Comparison of ENCODE assay signal across 1 cellular context in genomic region chr14:100022772-100023451, GRCh38.
TF ChIP-seq lines count a peak whose summit lies in the region.

No MANE protein-coding gene starts in this region.

TF ChIP-seq in GM12878, 131 proteins besides CTCF, POLR2A, EP300 and RAD21:
- TF ChIP-seq, protein P1, sequence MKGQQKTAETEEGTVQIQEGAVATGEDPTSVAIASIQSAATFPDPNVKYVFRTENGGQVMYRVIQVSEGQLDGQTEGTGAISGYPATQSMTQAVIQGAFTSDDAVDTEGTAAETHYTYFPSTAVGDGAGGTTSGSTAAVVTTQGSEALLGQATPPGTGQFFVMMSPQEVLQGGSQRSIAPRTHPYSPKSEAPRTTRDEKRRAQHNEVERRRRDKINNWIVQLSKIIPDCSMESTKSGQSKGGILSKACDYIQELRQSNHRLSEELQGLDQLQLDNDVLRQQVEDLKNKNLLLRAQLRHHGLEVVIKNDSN (IDR thresholded peaks at IDR 0.05; ENCODE audit: borderline replicate concordance, extremely low read length, insufficient read depth, low read depth, low read length), result no peak
- no peak for TF ChIP-seq BACH1 (IDR thresholded peaks at IDR 0.05; ENCODE audit: borderline replicate concordance)
- no peak for TF ChIP-seq IRF5 (IDR thresholded peaks at IDR 0.05; ENCODE audit: borderline replicate concordance)
- no peak for TF ChIP-seq BHLHE40 (IDR thresholded peaks at IDR 0.05; ENCODE audit: borderline replicate concordance in 1 of 2, low read depth in 2 of 2, low read length in 1 of 2)
- TF ChIP-seq, protein P2, sequence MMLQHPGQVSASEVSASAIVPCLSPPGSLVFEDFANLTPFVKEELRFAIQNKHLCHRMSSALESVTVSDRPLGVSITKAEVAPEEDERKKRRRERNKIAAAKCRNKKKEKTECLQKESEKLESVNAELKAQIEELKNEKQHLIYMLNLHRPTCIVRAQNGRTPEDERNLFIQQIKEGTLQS (IDR thresholded peaks at IDR 0.05; ENCODE audit: borderline replicate concordance, extremely low read depth, low read depth, low read length), result no peak
- TF ChIP-seq PML (IDR thresholded peaks at IDR 0.05; ENCODE audit: low read length), result no peak
- no peak for TF ChIP-seq SUZ12 (IDR thresholded peaks at IDR 0.05; ENCODE audit: unreplicated experiment)
- TF ChIP-seq HDAC2 (IDR thresholded peaks at IDR 0.05), result no peak
- TF ChIP-seq YBX1 (IDR thresholded peaks at IDR 0.05), result no peak
- no peak for TF ChIP-seq BCL3 (IDR thresholded peaks at IDR 0.05; ENCODE audit: borderline replicate concordance, insufficient read depth, low read depth, low read length, poor library complexity, severe bottlenecking)
- TF ChIP-seq SREBF2 (IDR thresholded peaks at IDR 0.05; ENCODE audit: low read length), result no peak
- TF ChIP-seq GATAD2B (conservative IDR thresholded peaks at IDR 0.05; ENCODE audit: low read depth), result no peak
- TF ChIP-seq JUNB (IDR thresholded peaks at IDR 0.05), result no peak
- TF ChIP-seq PKNOX1 (IDR thresholded peaks at IDR 0.05), result no peak
- no peak for TF ChIP-seq IRF3 (IDR thresholded peaks at IDR 0.05)
- TF ChIP-seq SMARCA5 (IDR thresholded peaks at IDR 0.05), result no peak
